ENCODE assay signal across 22 cellular contexts in genomic region chr1:3462356-3463012, GRCh38. TPM values are rescaled to one million over a fixed set of nuclear protein-coding genes. Genes with fewer than 3 reads are reported as not detected.
A peak's percentile ranks its signal among the peaks of the same experiment; 100 is the strongest.
DNase-seq lines count a peak whose midpoint lies in the region; ATAC-seq, FAIRE-seq and TF ChIP-seq lines count a peak whose summit lies in the region.
"Had no signal": no experiment of that assay in that cellular context is flagged by ENCODE, and none has a peak within 500 bp of the region (broad histone marks: within the 10 kb centered on the region; RNA-seq: fewer than 3 reads in every experiment).

No MANE protein-coding gene starts in this region.

- no peak overlapping the region for H3K27ac Mint-ChIP-seq in chondrocyte (ENCODE audit: unreplicated experiment)
- H3K27ac Mint-ChIP-seq: B cell, IgD-negative memory B cell had no signal

- H3K9ac ChIP-seq in HepG2 (ENCODE audit: insufficient read depth, low read depth, low read length) (no peak overlapping the region), trophoblast cell (ENCODE audit: low read length) (no peak overlapping the region)

- POLR2A ChIA-PET in HepG2 (lab: Yijun Ruan, JAX), result interaction anchor here (1.6 to 11.4 kb wide), 2 partner anchors 9 to 10 kb away, joined by 6 to 282 read pairs; no protein-coding TSS in a partner anchor

- no TSS peak for BruUV-seq in HepG2 (replicated peaks; lab: Mats Ljungman, UMichigan)

- no peak for TF ChIP-seq RAD21 in HepG2 (CRISPR knock-in tag; IDR thresholded peaks at IDR 0.05)

- no peak overlapping the region for H2BK5ac ChIP-seq in trophoblast cell (ENCODE audit: low read depth, low read length, poor library complexity)

- no peak overlapping the region for H2AFZ ChIP-seq in HepG2 (ENCODE audit: low read length)
- no peak overlapping the region for H2AFZ ChIP-seq in trophoblast cell (ENCODE audit: insufficient read depth, low read length, poor library complexity)

- in situ Hi-C loops in HepG2 (cut with HindIII; ENCODE audit: extremely low pct_ligation_motif_present, low pct_unique_long_range_greater_than_20kb), result no loop called here

- H3K4me1 ChIP-seq in BE2C, result no peaks in the 10 kb centered on the region
- H3K4me1 ChIP-seq in HepG2 (ENCODE audit: insufficient read depth, low read length), result peaks cover 43% of the 10 kb centered on the region
- peaks cover 29 to 31% of the 10 kb centered on the region in 2 experiments for H3K4me1 ChIP-seq in trophoblast cell (ENCODE audit: control insufficient read depth in 1 of 2, insufficient read depth in 2 of 2, low read length in 2 of 2)
- H3K4me1 ChIP-seq: HAP-1 had no signal

- no peak overlapping the region for H3K4ac ChIP-seq in trophoblast cell (ENCODE audit: low read depth, low read length)

- H3K79me2 ChIP-seq in HepG2 (ENCODE audit: insufficient read depth, low read length) (peaks cover 30% of the 10 kb centered on the region), trophoblast cell (ENCODE audit: control insufficient read depth, insufficient read depth, low read length, poor library complexity) (no peaks in the 10 kb centered on the region)

- H2AK5ac ChIP-seq in trophoblast cell (ENCODE audit: low read length), result peak overlapping the region; percentile 30

- H3K27me3 ChIP-seq in BE2C, result no peaks in the 10 kb centered on the region
- no peaks in the 10 kb centered on the region for H3K27me3 ChIP-seq in HepG2 (ENCODE audit: control insufficient read depth in 1 of 2, insufficient read depth in 2 of 2, low read length in 2 of 2)
- H3K27me3 ChIP-seq in trophoblast cell (ENCODE audit: insufficient read depth, low read length), result no peaks in the 10 kb centered on the region

- H2BK12ac ChIP-seq in trophoblast cell (ENCODE audit: low read length), result no peak overlapping the region

- TF ChIP-seq CTCF in BE2C (IDR thresholded peaks at IDR 0.05; ENCODE audit: low read depth, low read length), result no peak
- no peak for TF ChIP-seq CTCF in chondrocyte (IDR thresholded peaks at IDR 0.05)
- no peak for TF ChIP-seq CTCF in HepG2 (CRISPR knock-in tag; IDR thresholded peaks at IDR 0.05)

- H3K36me3 ChIP-seq in BE2C, result no peaks in the 10 kb centered on the region
- H3K36me3 ChIP-seq in HepG2 (replicated peaks in 1 of 2; ENCODE audit: control insufficient read depth in 1 of 2, insufficient read depth in 2 of 2, low read length in 2 of 2), result peaks cover 0 to 8% of the 10 kb centered on the region in 2 experiments; a peak in 4 of 5 replicates
- peaks cover 0 to 2% of the 10 kb centered on the region in 2 experiments for H3K36me3 ChIP-seq in trophoblast cell (ENCODE audit: control insufficient read depth in 1 of 2, insufficient read depth in 2 of 2, low read length in 2 of 2)
- H3K36me3 ChIP-seq: HAP-1 had no signal

- H4K91ac ChIP-seq in trophoblast cell (ENCODE audit: low read depth, low read length), result peak overlapping the region; percentile 0

- DNase-seq in BE2C (peak; percentile 1), chondrocyte (ENCODE audit: low spot score) (peak; percentile 87), HepG2 (ENCODE audit: low spot score) (no peak), trophoblast cell (peak; percentile 47 to 49), sciatic nerve (ENCODE audit: low spot score) (no peak), SHP77 treated with DMSO at 0.1 percent for 48 hours (lab: John Stamatoyannopoulos, UW) (no peak)
- no peak for DNase-seq in activated CD4-positive, alpha-beta T cell treated with anti-CD3 and anti-CD28 coated beads for 4 hours
- DNase-seq: CD4-positive, alpha-beta memory T cell; DMS153; GDM1; Karpas-422; NCI-H1417 treated with DMSO at 0.1 percent for 48 hours; NCI-H1930; NCI-H345; NCI-H524 treated with DMSO at 0.1 percent for 48 hours; PC-3; RPMI8226 had no signal

- ATAC-seq in HepG2, result no peak
- ATAC-seq in sciatic nerve, result no peak
- ATAC-seq: PC-3 had no signal

- H3K4me3 ChIP-seq in BE2C (ENCODE audit: low read depth, low read length), result no peak overlapping the region
- H3K4me3 ChIP-seq in HepG2 (replicated peaks in 1 of 3; ENCODE audit: insufficient read depth in 1 of 3, low read depth in 2 of 3, low read length in 3 of 3), result no peak overlapping the region
- no peak overlapping the region for H3K4me3 ChIP-seq in trophoblast cell (ENCODE audit: low read depth, low read length)
- H3K4me3 ChIP-seq: HAP-1 had no signal

- FAIRE-seq in HepG2 (lab: Jason Lieb, UNC), result no peak
- FAIRE-seq: HTR-8/SVneo had no signal

- no peak overlapping the region for H3K23ac ChIP-seq in trophoblast cell (ENCODE audit: low read length)

- H2BK120ac ChIP-seq in trophoblast cell (ENCODE audit: insufficient read depth, low read length, poor library complexity), result no peak overlapping the region

- no peak overlapping the region for H4K12ac ChIP-seq in trophoblast cell (ENCODE audit: low read depth, low read length)

- no peak overlapping the region for H3K4me2 ChIP-seq in HepG2 (ENCODE audit: low read depth, low read length)
- no peak overlapping the region for H3K4me2 ChIP-seq in trophoblast cell (ENCODE audit: low read length)

- peaks cover 12% of the 10 kb centered on the region for H3K79me1 ChIP-seq in trophoblast cell (ENCODE audit: low read length)

- no peak overlapping the region for H3K4me3 Mint-ChIP-seq in chondrocyte (ENCODE audit: unreplicated experiment)
- H3K4me3 Mint-ChIP-seq: B cell; CD4-positive, alpha-beta memory T cell; IgD-negative memory B cell had no signal

- no peaks in the 10 kb centered on the region for H3K9me3 Mint-ChIP-seq in chondrocyte (ENCODE audit: low read depth)
- H3K9me3 Mint-ChIP-seq: CD4-positive, alpha-beta memory T cell; IgD-negative memory B cell had no signal

- H3K36me3 Mint-ChIP-seq in chondrocyte (ENCODE audit: low read depth), result no peaks in the 10 kb centered on the region
- H3K36me3 Mint-ChIP-seq: CD4-positive, alpha-beta memory T cell; IgD-negative memory B cell had no signal

- WGBS in HepG2 (ENCODE audit: low lambda C conversion rate), result 96% methylated on average over 11 of the region's 16 CpGs
- WGBS in trophoblast cell (ENCODE audit: extremely low coverage, insufficient coverage, insufficient read length), result no CpG with 5 or more reads among the region's 16 CpGs

- peaks cover 42% of the 10 kb centered on the region for H3K4me1 Mint-ChIP-seq in chondrocyte (ENCODE audit: low read depth)
- H3K4me1 Mint-ChIP-seq: B cell; CD4-positive, alpha-beta memory T cell had no signal

- CTCF ChIA-PET in HepG2 (lab: Yijun Ruan, JAX; ENCODE audit: low intra/inter-chr PET ratio, low total read pairs), result no interaction called here

- no peak overlapping the region for H3K14ac ChIP-seq in trophoblast cell (ENCODE audit: low read length)

- TF ChIP-seq POLR2A in HepG2 (IDR thresholded peaks at IDR 0.05; ENCODE audit: insufficient read depth in 1 of 2, low read depth in 2 of 2, low read length in 2 of 2), result no peak

- intact Hi-C loops in HepG2 (cut with micrococcal nuclease; ENCODE audit: unreplicated experiment) (no loop called here), sciatic nerve (cut with DNase I) (no loop called here)

- H3K9me3 ChIP-seq in BE2C, result no peaks in the 10 kb centered on the region
- no peaks in the 10 kb centered on the region for H3K9me3 ChIP-seq in HepG2 (ENCODE audit: low read length)
- H3K9me3 ChIP-seq in trophoblast cell (ENCODE audit: insufficient read depth, low read depth, low read length), result no peaks in the 10 kb centered on the region
- H3K9me3 ChIP-seq: HAP-1 had no signal

- H3K27me3 Mint-ChIP-seq in chondrocyte (ENCODE audit: low read depth), result no peaks in the 10 kb centered on the region
- H3K27me3 Mint-ChIP-seq: CD4-positive, alpha-beta memory T cell had no signal

- H3K18ac ChIP-seq in trophoblast cell (ENCODE audit: low read length), result no peak overlapping the region

- no peak overlapping the region for H3K27ac ChIP-seq in HepG2 (ENCODE audit: extremely low read length, insufficient read depth, low read length)
- H3K27ac ChIP-seq in trophoblast cell (ENCODE audit: low read depth, low read length), result no peak overlapping the region
- H3K27ac ChIP-seq: HL-60 had no signal

- TF ChIP-seq EP300 in HepG2 (IDR thresholded peaks at IDR 0.05; ENCODE audit: low read depth in 2 of 2, low read length in 2 of 2) (no peak), HepG2 (CRISPR knock-in tag; IDR thresholded peaks at IDR 0.05; ENCODE audit: borderline replicate concordance) (no peak)

- no peak overlapping the region for H4K8ac ChIP-seq in trophoblast cell (ENCODE audit: low read depth, low read length)

- H4K20me1 ChIP-seq in HepG2 (ENCODE audit: insufficient read depth, low read length), result no peaks in the 10 kb centered on the region

TF ChIP-seq in HepG2, 621 proteins besides CTCF, POLR2A, EP300 and RAD21 (continues in another document):
- TF ChIP-seq ZNF747 (CRISPR knock-in tag; IDR thresholded peaks at IDR 0.05; ENCODE audit: borderline replicate concordance), result no peak
- TF ChIP-seq SYNCRIP (IDR thresholded peaks at IDR 0.05; ENCODE audit: insufficient read depth, low read depth, low read length), result no peak
- TF ChIP-seq TRIM24 (CRISPR knock-in tag; IDR thresholded peaks at IDR 0.05), result no peak
- no peak for TF ChIP-seq HMGA1 (CRISPR knock-in tag; conservative IDR thresholded peaks at IDR 0.05)
- no peak for TF ChIP-seq HCFC1 (IDR thresholded peaks at IDR 0.05; ENCODE audit: low read depth, low read length)

RNA-seq across cellular contexts. Expression of gene ARHGEF16, which starts 8.0 kb away (rescaled TPM):
- 4.8 TPM for polyA plus RNA-seq in BE2C (2012; ENCODE audit: insufficient read depth, insufficient read length, low read depth)
- total RNA-seq in chondrocyte, result 1.1 to 4.1 TPM (median 2.0 TPM) in 3 replicates
- total RNA-seq in HepG2 (2016; rRNA removed; fragmentation: Illumina TruSeq; extraction: Trizol), result 15.9 and 20.3 TPM in 2 replicates
- 6.0 and 6.6 TPM in 2 replicates for total RNA-seq in HepG2 (2016; cell fraction: cytosol; rRNA removed; fragmentation: Illumina TruSeq; extraction: Trizol; ENCODE audit: low read depth)
- total RNA-seq in HepG2 (2016; cell fraction: insoluble cytoplasmic fraction; rRNA removed; fragmentation: Illumina TruSeq; extraction: Trizol), result 14.5 and 24.2 TPM in 2 replicates
- total RNA-seq in HepG2 (2016; cell fraction: membrane; rRNA removed; fragmentation: Illumina TruSeq; extraction: Trizol), result 7.4 and 7.6 TPM in 2 replicates
- 21.4 and 22.0 TPM in 2 replicates for total RNA-seq in HepG2 (2016; cell fraction: nucleus; rRNA removed; fragmentation: Illumina TruSeq; extraction: Trizol)
- polyA plus RNA-seq in HepG2 (2011; rRNA removed), result 39.9 and 59.7 TPM in 2 replicates
- polyA plus RNA-seq in HepG2 (2011; cell fraction: cytosol; rRNA removed), result 23.3 and 35.8 TPM in 2 replicates
- 382 and 454 TPM in 2 replicates for polyA plus RNA-seq in HepG2 (2011; cell fraction: nucleus; rRNA removed)
- 19.7 and 28.0 TPM in 2 replicates for polyA plus RNA-seq in HepG2 (2012)
- polyA plus RNA-seq in HepG2 (2016; cell fraction: cytosol; fragmentation: Illumina TruSeq; extraction: Trizol; ENCODE audit: low read depth), result 2.5 and 2.8 TPM in 2 replicates
- polyA plus RNA-seq in HepG2 (2016; cell fraction: insoluble cytoplasmic fraction; fragmentation: Illumina TruSeq; extraction: Trizol; ENCODE audit: low read depth), result 12.5 and 17.8 TPM in 2 replicates
- polyA plus RNA-seq in HepG2 (2016; cell fraction: membrane; fragmentation: Illumina TruSeq; extraction: Trizol; ENCODE audit: low read depth), result 4.2 and 4.8 TPM in 2 replicates
- polyA plus RNA-seq in HepG2 (2016; cell fraction: nucleus; fragmentation: Illumina TruSeq; extraction: Trizol; ENCODE audit: insufficient read depth, low read depth), result 58.7 and 59.2 TPM in 2 replicates
- 30.5 and 69.1 TPM in 2 replicates for polyA minus RNA-seq in HepG2 (2011; rRNA and poly(A)+ RNA removed; ENCODE audit: low replicate concordance)
- 13.4 and 17.4 TPM in 2 replicates for polyA minus RNA-seq in HepG2 (2011; cell fraction: cytosol; rRNA and poly(A)+ RNA removed)
- 38.4 and 41.6 TPM in 2 replicates for polyA minus RNA-seq in HepG2 (2011; cell fraction: nucleus; rRNA and poly(A)+ RNA removed)
- 6.2 and 6.3 TPM in 2 replicates for polyA plus RNA-seq in trophoblast cell (2013)
- total RNA-seq in sciatic nerve, result 20.6 TPM
- polyA plus RNA-seq: IgD-negative memory B cell had no signal

Comparison
In these comparisons a context has a peak if more than half of its experiments do, and no peak if none do; other contexts are left out.
1. DNase-seq: peak in BE2C (single experiment), chondrocyte (single experiment) and trophoblast cell (2 of 2); none in HepG2 (single experiment), sciatic nerve (single experiment), SHP77 treated with DMSO at 0.1 percent for 48 hours (single experiment) and activated CD4-positive, alpha-beta T cell treated with anti-CD3 and anti-CD28 coated beads for 4 hours (0 of 2).